In the genomic region with DNA sequence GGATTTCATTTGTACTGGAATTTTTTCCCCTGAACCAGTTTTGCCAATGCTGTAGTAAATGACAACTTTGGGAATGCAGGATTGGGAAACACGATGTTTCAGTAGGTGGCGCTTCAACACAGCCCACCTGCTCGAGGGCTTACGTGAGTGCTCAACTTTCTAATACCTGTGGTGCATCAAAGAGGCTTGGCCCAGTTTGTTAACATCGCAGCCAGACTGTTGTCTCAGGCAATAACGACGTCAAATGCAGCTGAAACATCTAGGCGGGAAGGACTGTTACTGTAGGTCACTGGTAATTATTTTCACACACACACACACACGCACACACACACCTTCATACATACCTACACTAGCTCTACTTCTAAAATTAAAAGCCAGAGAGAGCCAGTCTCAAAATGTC, we compare ENCODE assay signal across 8 cellular contexts.
DNase-seq lines count a peak whose midpoint lies in the region; ATAC-seq and TF ChIP-seq lines count a peak whose summit lies in the region.

No MANE protein-coding gene starts in this region.

- no peaks in the 10 kb centered on the region for H3K27me3 ChIP-seq in gastroesophageal sphincter
- no peaks in the 10 kb centered on the region for H3K27me3 ChIP-seq in CD8-positive, alpha-beta memory T cell (ENCODE audit: insufficient read depth, low read length, poor library complexity, severe bottlenecking)

- TF ChIP-seq CTCF in WI38 (IDR thresholded peaks at IDR 0.05; ENCODE audit: low read depth, low read length) (peak; percentile 35), gastroesophageal sphincter (IDR thresholded peaks at IDR 0.05) (no peak)

- no peaks in the 10 kb centered on the region for H3K4me1 Mint-ChIP-seq in CD8-positive, alpha-beta memory T cell

- ATAC-seq in gastroesophageal sphincter, result no peak

- H3K36me3 ChIP-seq in gastroesophageal sphincter, result no peaks in the 10 kb centered on the region
- no peaks in the 10 kb centered on the region for H3K36me3 ChIP-seq in CD8-positive, alpha-beta memory T cell (ENCODE audit: insufficient read depth, low read length)

- 10 to 14% methylated on average over 9 of the region's 9 CpGs for WGBS in gastroesophageal sphincter (ENCODE audit: low coverage in 1 of 2), 2 donors

- no peak overlapping the region for H3K27ac ChIP-seq in gastroesophageal sphincter
- no peak overlapping the region for H3K27ac ChIP-seq in CD8-positive, alpha-beta memory T cell (ENCODE audit: low read depth, low read length)

- TF ChIP-seq POLR2A in gastroesophageal sphincter (IDR thresholded peaks at IDR 0.05), result no peak

- no peak for TF ChIP-seq EP300 in gastroesophageal sphincter (IDR thresholded peaks at IDR 0.05)

- CTCF ChIA-PET in CD8-positive, alpha-beta memory T cell (lab: Charles Lee), result no interaction called here

- H3K4me1 ChIP-seq in gastroesophageal sphincter, result no peaks in the 10 kb centered on the region
- H3K4me1 ChIP-seq in CD8-positive, alpha-beta memory T cell (ENCODE audit: insufficient read depth, low read length), result no peaks in the 10 kb centered on the region

- H3K9me3 Mint-ChIP-seq in CD8-positive, alpha-beta memory T cell, result peaks cover 0 to 10% (median 0%) of the 10 kb centered on the region in 5 donors

- DNase-seq in EH (ENCODE audit: low read depth) (peak; percentile 58), NCI-H1092 treated with DMSO at 0.1 percent for 48 hours (lab: John Stamatoyannopoulos, UW) (peak; percentile 20), iris pigment epithelial cell (ENCODE audit: low read depth) (peak; percentile 56), midbrain (lab: John Stamatoyannopoulos, UW) (no peak)
- DNase-seq in effector CD4-positive, alpha-beta T cell, result no peak
- DNase-seq in CD8-positive, alpha-beta memory T cell, result no peak

- H3K4me3 ChIP-seq in WI38 (ENCODE audit: low read depth, low read length) (no peak overlapping the region), gastroesophageal sphincter (no peak overlapping the region)
- H3K4me3 ChIP-seq in CD8-positive, alpha-beta memory T cell (ENCODE audit: low read length), result no peak overlapping the region

- no peaks in the 10 kb centered on the region for H3K36me3 Mint-ChIP-seq in CD8-positive, alpha-beta memory T cell

- POLR2A ChIA-PET in CD8-positive, alpha-beta memory T cell (lab: Charles Lee), result no interaction called here

- no peaks in the 10 kb centered on the region for H3K27me3 Mint-ChIP-seq in CD8-positive, alpha-beta memory T cell

- no peak overlapping the region for H3K4me3 Mint-ChIP-seq in CD8-positive, alpha-beta memory T cell

- no peaks in the 10 kb centered on the region for H3K9me3 ChIP-seq in gastroesophageal sphincter
- H3K9me3 ChIP-seq in CD8-positive, alpha-beta memory T cell (ENCODE audit: low read length), result no peaks in the 10 kb centered on the region

- no peak overlapping the region for H3K27ac Mint-ChIP-seq in CD8-positive, alpha-beta memory T cell

Comparison
In these comparisons a context has a peak if more than half of its experiments do, and no peak if none do; other contexts are left out.
1. DNase-seq: peak in EH (single experiment), NCI-H1092 treated with DMSO at 0.1 percent for 48 hours (single experiment) and iris pigment epithelial cell (single experiment); none in effector CD4-positive, alpha-beta T cell (single experiment), midbrain (single experiment) and CD8-positive, alpha-beta memory T cell (0 of 5).